Comparison of ENCODE assay signal across 8 cellular contexts in the genomic region with DNA sequence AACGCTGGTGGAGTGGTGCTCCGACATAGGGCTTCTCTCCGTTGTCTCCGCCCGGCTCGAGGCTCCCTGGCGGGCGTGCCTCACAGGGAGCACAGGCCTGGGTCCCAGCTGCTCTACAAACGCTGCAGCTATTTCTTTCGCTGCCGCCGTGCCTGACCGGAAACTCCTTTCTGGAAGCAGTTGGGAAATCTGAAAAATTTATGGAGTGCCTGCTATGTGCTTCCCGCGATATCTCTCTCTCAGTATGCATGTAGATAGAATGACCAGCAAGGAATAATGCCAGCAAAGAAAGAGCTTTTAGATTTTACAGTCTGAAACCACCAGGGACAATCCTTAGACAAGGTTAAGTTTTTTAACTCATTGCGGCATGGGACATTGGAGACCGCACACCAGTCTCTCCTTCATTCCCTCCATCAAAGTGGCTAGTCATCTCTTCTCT. TPM values are rescaled to one million over a fixed set of nuclear protein-coding genes. Genes with fewer than 3 reads are reported as not detected.
A peak's percentile ranks its signal among the peaks of the same experiment; 100 is the strongest.
DNase-seq lines count a peak whose midpoint lies in the region; ATAC-seq and TF ChIP-seq lines count a peak whose summit lies in the region.

No MANE protein-coding gene starts in this region.

- peak overlapping the region; percentile 80 to 92 (median 84) for H3K4me3 ChIP-seq in mammary epithelial cell (replicated peaks in 1 of 3; ENCODE audit: insufficient read depth in 1 of 3, low read depth in 2 of 3, low read length in 3 of 3)
- peak overlapping the region; percentile 74 to 84 for H3K4me3 ChIP-seq in mucosa of rectum (ENCODE audit: low read length in 2 of 2)

- 9% methylated on average over 7 of the region's 17 CpGs for WGBS in mammary epithelial cell (ENCODE audit: low coverage, missing lambda C conversion rate)

- peaks cover 4% of the 10 kb centered on the region for H3K4me1 ChIP-seq in mammary epithelial cell (ENCODE audit: insufficient read depth, low read length)
- peaks cover 13 to 15% of the 10 kb centered on the region in 2 donors for H3K4me1 ChIP-seq in mucosa of rectum (ENCODE audit: control insufficient read depth in 2 of 2, insufficient read depth in 2 of 2, low read length in 2 of 2)

- in situ Hi-C loops in mammary epithelial cell (cut with MboI; ENCODE audit: low sequenced_read_pairs in 2 of 2): loop anchor here in 1 of 2 donors (25.0 kb wide), 1 partner anchor 864 kb away; no protein-coding TSS in a partner anchor

- intact Hi-C loops in mammary epithelial cell (cut with micrococcal nuclease): loop anchor here (5.0 kb wide), 1 partner anchor 849 kb away; the partner anchor contains the start of gene CDV3

- peak overlapping the region; percentile 75 for H3K4me2 ChIP-seq in mammary epithelial cell (ENCODE audit: insufficient read depth, low read depth, low read length)

- H3K9me3 ChIP-seq in mammary epithelial cell (replicated peaks; ENCODE audit: insufficient read depth, low read length) (no peaks in the 10 kb centered on the region), mucosa of rectum (ENCODE audit: control insufficient read depth in 2 of 2, low read length in 2 of 2) (no peaks in the 10 kb centered on the region)

- H3K36me3 ChIP-seq in mammary epithelial cell (ENCODE audit: insufficient read depth, low read length) (peaks cover 6% of the 10 kb centered on the region), mucosa of rectum (ENCODE audit: control insufficient read depth in 2 of 2, insufficient read depth in 2 of 2, low read length in 2 of 2) (peaks cover 3 to 5% of the 10 kb centered on the region in 2 donors)

- no peak for TF ChIP-seq CTCF in mammary epithelial cell (conservative IDR thresholded peaks at IDR 0.05 in 1 of 2, IDR thresholded peaks at IDR 0.05 in 1 of 2; ENCODE audit: extremely low read depth in 1 of 2, insufficient read depth in 1 of 2, low read depth in 1 of 2, low read length in 2 of 2)

- TF ChIP-seq POLR2A in GM15510 (IDR thresholded peaks at IDR 0.05; ENCODE audit: borderline replicate concordance, extremely low read depth, insufficient read length): peak; percentile 59

- DNase-seq in mammary epithelial cell (no peak), anterior cingulate cortex (lab: John Stamatoyannopoulos, UW) (no peak), DMS53 treated with DMSO at 0.1 percent for 48 hours (lab: John Stamatoyannopoulos, UW; ENCODE audit: unreplicated experiment) (no peak)
- DNase-seq in stimulated activated naive CD4-positive, alpha-beta T cell treated with Interleukin-2 at 50 U/mL for 16 hours (lab: John Stamatoyannopoulos, UW): no peak

- H2AFZ ChIP-seq in mammary epithelial cell (ENCODE audit: low read depth, low read length): peak overlapping the region; percentile 99

- BruUV-seq in mammary epithelial cell (replicated peaks; lab: Mats Ljungman, UMichigan): no TSS peak

- H4K20me1 ChIP-seq in mammary epithelial cell (ENCODE audit: insufficient read depth, low read length): no peaks in the 10 kb centered on the region

- CTCF ChIA-PET in mammary epithelial cell (lab: Charles Lee; ENCODE audit: low non-redundant PET): no interaction called here

- H3K27me3 ChIP-seq in mammary epithelial cell (ENCODE audit: insufficient read depth, low read length) (no peaks in the 10 kb centered on the region), mucosa of rectum (ENCODE audit: control insufficient read depth in 2 of 2, insufficient read depth in 2 of 2, low read length in 2 of 2) (no peaks in the 10 kb centered on the region)

- dilution Hi-C loops in mammary epithelial cell (cut with HindIII; ENCODE audit: low sequenced_read_pairs): no loop called here

- ATAC-seq in HG03442 (IDR thresholded peaks at IDR 0.05; ENCODE audit: unreplicated experiment) (peak; percentile 1), HG03025 (IDR thresholded peaks at IDR 0.05; ENCODE audit: low FRiP score, unreplicated experiment) (no peak)

- H3K27ac ChIP-seq in mammary epithelial cell (ENCODE audit: insufficient read depth, low read depth, low read length): no peak overlapping the region
- H3K27ac ChIP-seq in mucosa of rectum (ENCODE audit: low read depth in 2 of 2, low read length in 2 of 2): peak overlapping the region; percentile 86 to 88

- peaks cover 26% of the 10 kb centered on the region for H3K79me2 ChIP-seq in mammary epithelial cell (ENCODE audit: insufficient read depth, low read length)

- H3K9ac ChIP-seq in mammary epithelial cell (ENCODE audit: insufficient read depth, low read length) (peak overlapping the region; percentile 6), mucosa of rectum (ENCODE audit: low read depth in 1 of 2, low read length in 2 of 2) (peak overlapping the region; percentile 60 to 78)

RNA-seq across cellular contexts. Expression of gene NPHP3, which starts 0.8 kb away (rescaled TPM):
- total RNA-seq in mammary epithelial cell: 10 to 100 TPM; 22.8 to 24.5 TPM
- 8.2 TPM for polyA plus RNA-seq in mammary epithelial cell
- 2.6 TPM for polyA minus RNA-seq in mammary epithelial cell
